Comparison of ENCODE assay signal across 13 cellular contexts in the genomic region with DNA sequence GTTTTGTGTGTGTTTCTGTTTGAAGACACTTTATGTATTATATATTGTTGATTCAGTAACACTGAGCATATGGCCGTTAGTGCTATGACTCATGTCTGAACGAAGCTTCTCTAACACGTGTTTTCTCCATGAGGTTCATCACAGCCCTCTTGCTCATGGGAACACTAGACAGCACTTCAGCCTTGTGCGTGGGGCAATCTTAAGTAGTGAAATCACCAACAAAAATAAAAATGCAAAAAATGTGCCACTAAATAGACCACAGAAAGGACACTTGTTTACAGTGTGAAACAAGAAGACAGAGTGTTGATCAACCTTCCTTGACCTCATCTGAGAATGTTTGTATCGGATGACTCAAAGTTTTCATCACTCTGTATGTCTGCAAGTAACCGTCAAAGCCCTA.
A peak's percentile ranks its signal among the peaks of the same experiment; 100 is the strongest.
DNase-seq lines count a peak whose midpoint lies in the region; ATAC-seq and TF ChIP-seq lines count a peak whose summit lies in the region.
"Had no signal": no experiment of that assay in that cellular context is flagged by ENCODE, and none has a peak within 500 bp of the region (broad histone marks: within the 10 kb centered on the region; RNA-seq: fewer than 3 reads in every experiment).

No MANE protein-coding gene starts in this region.

- H3K4me1 ChIP-seq in adipocyte (ENCODE audit: control insufficient read depth, insufficient read depth, low read length) (peaks cover 43% of the 10 kb centered on the region), ovary (ENCODE audit: insufficient read depth) (peaks cover 2% of the 10 kb centered on the region)

- in situ Hi-C loops in KBM-7 (cut with MboI; ENCODE audit: low pct_unique_long_range_greater_than_20kb, low sequenced_read_pairs) = no loop called here
- in situ Hi-C loops in ACHN (cut with HindIII; ENCODE audit: low pct_ligation_motif_present, low pct_unique_long_range_greater_than_20kb, low sequenced_read_pairs) = no loop called here

- DNase-seq in activated CD8-positive, alpha-beta T cell treated with anti-CD3 and anti-CD28 coated beads for 36 hours = no peak
- no peak for DNase-seq in activated CD8-positive, alpha-beta T cell treated with anti-CD3 and anti-CD28 coated beads, Interleukin-2, amount 10 ng/mL, durations not matched to agents 7 days and 5 days
- DNase-seq in adipocyte (ENCODE audit: low read depth) (peak; percentile 71), foreskin fibroblast (peak; percentile 94 to 95), KBM-7 (no peak), ACHN (no peak), ovary (no peak)
- DNase-seq: activated T-cell treated with anti-CD3 and anti-CD28 coated beads, Interleukin-2, amount 50 U/mL, for 48 hours; H9 had no signal

- peak; percentile 57 for ATAC-seq in activated CD8-positive, alpha-beta T cell treated with anti-CD3 and anti-CD28 coated beads for 36 hours
- no peak for ATAC-seq in activated CD8-positive, alpha-beta T cell treated with anti-CD3 and anti-CD28 coated beads, Interleukin-2, amount 10 ng/mL, durations not matched to agents 7 days and 5 days
- ATAC-seq in GM19467 (IDR thresholded peaks at IDR 0.05; ENCODE audit: unreplicated experiment) = no peak
- ATAC-seq: Right ventricle myocardium inferior had no signal

- peaks cover 7% of the 10 kb centered on the region for H3K9me3 Mint-ChIP-seq in activated CD8-positive, alpha-beta T cell treated with anti-CD3 and anti-CD28 coated beads for 36 hours
- H3K9me3 Mint-ChIP-seq in activated CD8-positive, alpha-beta T cell treated with anti-CD3 and anti-CD28 coated beads, Interleukin-2, amount 10 ng/mL, durations not matched to agents 7 days and 5 days (ENCODE audit: insufficient read depth) = peaks cover 33% of the 10 kb centered on the region

- CTCF ChIA-PET in activated CD8-positive, alpha-beta T cell treated with anti-CD3 and anti-CD28 coated beads for 36 hours (lab: Charles Lee) = no interaction called here
- CTCF ChIA-PET in activated CD8-positive, alpha-beta T cell treated with anti-CD3 and anti-CD28 coated beads, Interleukin-2, amount 10 ng/mL, durations not matched to agents 7 days and 5 days (lab: Charles Lee) = no interaction called here

- H3K36me3 Mint-ChIP-seq in activated CD8-positive, alpha-beta T cell treated with anti-CD3 and anti-CD28 coated beads for 36 hours (ENCODE audit: low read depth) = no peaks in the 10 kb centered on the region
- peaks cover 19% of the 10 kb centered on the region for H3K36me3 Mint-ChIP-seq in activated CD8-positive, alpha-beta T cell treated with anti-CD3 and anti-CD28 coated beads, Interleukin-2, amount 10 ng/mL, durations not matched to agents 7 days and 5 days (ENCODE audit: low read depth)

- no peak overlapping the region for H3K27ac ChIP-seq in ovary
- H3K27ac ChIP-seq: BLaER1, VCaP had no signal

- peaks cover 12% of the 10 kb centered on the region for H3K9me3 ChIP-seq in adipocyte (ENCODE audit: control insufficient read depth, low read length)
- no peaks in the 10 kb centered on the region for H3K9me3 ChIP-seq in ovary

- intact Hi-C loops in activated CD8-positive, alpha-beta T cell treated with anti-CD3 and anti-CD28 coated beads for 36 hours (cut with micrococcal nuclease) = no loop called here
- intact Hi-C loops in ovary (cut with DNase I) = loop anchor here in 1 of 4 donors (10.0 kb wide), 1 partner anchor 611 kb away; no protein-coding TSS in a partner anchor

- H3K27ac Mint-ChIP-seq in activated CD8-positive, alpha-beta T cell treated with anti-CD3 and anti-CD28 coated beads for 36 hours = no peak overlapping the region
- no peak overlapping the region for H3K27ac Mint-ChIP-seq in activated CD8-positive, alpha-beta T cell treated with anti-CD3 and anti-CD28 coated beads, Interleukin-2, amount 10 ng/mL, durations not matched to agents 7 days and 5 days
- H3K27ac Mint-ChIP-seq: H9 had no signal

- TF ChIP-seq EP300 in ovary (IDR thresholded peaks at IDR 0.05) = no peak

- POLR2A ChIA-PET in activated CD8-positive, alpha-beta T cell treated with anti-CD3 and anti-CD28 coated beads for 36 hours (lab: Charles Lee) = no interaction called here
- POLR2A ChIA-PET in activated CD8-positive, alpha-beta T cell treated with anti-CD3 and anti-CD28 coated beads, Interleukin-2, amount 10 ng/mL, durations not matched to agents 7 days and 5 days (lab: Charles Lee) = no interaction called here

- 81 to 88% (median 87%) methylated on average over 6 of the region's 6 CpGs for WGBS in ovary, 3 donors

- H3K27me3 ChIP-seq in adipocyte (replicated peaks; ENCODE audit: control insufficient read depth, insufficient read depth, low read length) = peaks cover 4% of the 10 kb centered on the region
- H3K27me3 ChIP-seq in ovary = no peaks in the 10 kb centered on the region
- H3K27me3 ChIP-seq: BLaER1 had no signal

- no peak for TF ChIP-seq CTCF in activated CD8-positive, alpha-beta T cell treated with anti-CD3 and anti-CD28 coated beads for 36 hours (IDR thresholded peaks at IDR 0.05)
- TF ChIP-seq CTCF in foreskin fibroblast (IDR thresholded peaks at IDR 0.05; ENCODE audit: low read depth, low read length) (no peak), ovary (IDR thresholded peaks at IDR 0.05) (no peak)

- H3K4me3 ChIP-seq in adipocyte (ENCODE audit: low read length) (no peak overlapping the region), foreskin fibroblast (ENCODE audit: low read depth in 1 of 2, low read length in 2 of 2) (no peak overlapping the region), ovary (no peak overlapping the region)
- H3K4me3 ChIP-seq: BLaER1 had no signal

- H3K36me3 ChIP-seq in adipocyte (ENCODE audit: control insufficient read depth, insufficient read depth, low read length, severe bottlenecking) (no peaks in the 10 kb centered on the region), ovary (no peaks in the 10 kb centered on the region)
- H3K36me3 ChIP-seq: BLaER1 had no signal

- no peaks in the 10 kb centered on the region for H3K27me3 Mint-ChIP-seq in activated CD8-positive, alpha-beta T cell treated with anti-CD3 and anti-CD28 coated beads for 36 hours
- H3K27me3 Mint-ChIP-seq in activated CD8-positive, alpha-beta T cell treated with anti-CD3 and anti-CD28 coated beads, Interleukin-2, amount 10 ng/mL, durations not matched to agents 7 days and 5 days (ENCODE audit: low read depth) = no peaks in the 10 kb centered on the region

- no peak overlapping the region for H3K9ac ChIP-seq in adipocyte (ENCODE audit: low read length)
- H3K9ac ChIP-seq: BLaER1 had no signal

- peaks cover 29% of the 10 kb centered on the region for H3K4me1 Mint-ChIP-seq in activated CD8-positive, alpha-beta T cell treated with anti-CD3 and anti-CD28 coated beads for 36 hours (ENCODE audit: low read depth)
- peaks cover 38% of the 10 kb centered on the region for H3K4me1 Mint-ChIP-seq in activated CD8-positive, alpha-beta T cell treated with anti-CD3 and anti-CD28 coated beads, Interleukin-2, amount 10 ng/mL, durations not matched to agents 7 days and 5 days (ENCODE audit: low read depth)

- H3K4me3 Mint-ChIP-seq in activated CD8-positive, alpha-beta T cell treated with anti-CD3 and anti-CD28 coated beads for 36 hours = no peak overlapping the region
- no peak overlapping the region for H3K4me3 Mint-ChIP-seq in activated CD8-positive, alpha-beta T cell treated with anti-CD3 and anti-CD28 coated beads, Interleukin-2, amount 10 ng/mL, durations not matched to agents 7 days and 5 days
- H3K4me3 Mint-ChIP-seq: H9 had no signal

- no peak for TF ChIP-seq POLR2A in ovary (IDR thresholded peaks at IDR 0.05)

Comparison
In these comparisons a context has a peak if more than half of its experiments do, and no peak if none do; other contexts are left out.
1. DNase-seq: peak in adipocyte (single experiment) and foreskin fibroblast (2 of 2); none in activated CD8-positive, alpha-beta T cell treated with anti-CD3 and anti-CD28 coated beads for 36 hours (single experiment), activated CD8-positive, alpha-beta T cell treated with anti-CD3 and anti-CD28 coated beads, Interleukin-2, amount 10 ng/mL, durations not matched to agents 7 days and 5 days (single experiment), KBM-7 (single experiment), ACHN (single experiment) and ovary (0 of 5).